Comparison of ENCODE assay signal across 12 cellular contexts in genomic region chr9:137691648-137692357, GRCh38.
A peak's percentile ranks its signal among the peaks of the same experiment; 100 is the strongest.
DNase-seq lines count a peak whose midpoint lies in the region; ATAC-seq, FAIRE-seq and TF ChIP-seq lines count a peak whose summit lies in the region.
"Had no signal": no experiment of that assay in that cellular context is flagged by ENCODE, and none has a peak within 500 bp of the region (broad histone marks: within the 10 kb centered on the region; RNA-seq: fewer than 3 reads in every experiment).

No MANE protein-coding gene starts in this region.

- intact Hi-C loops in A673 (cut with micrococcal nuclease; ENCODE audit: unreplicated experiment) (no loop called here), left ventricle myocardium superior (cut with micrococcal nuclease) (no loop called here)

- FAIRE-seq in GM18507 (lab: Jason Lieb, UNC): peak; percentile 45
- FAIRE-seq: small intestine had no signal

- no peak overlapping the region for H2AFZ ChIP-seq in SU-DHL-6 (ENCODE audit: low read depth, low read length, severe bottlenecking)

- H3K9ac ChIP-seq in SU-DHL-6 (ENCODE audit: low read length): no peak overlapping the region

- no peaks in the 10 kb centered on the region for H3K9me3 Mint-ChIP-seq in osteocyte (ENCODE audit: unreplicated experiment)
- H3K9me3 Mint-ChIP-seq: activated CD8-positive, alpha-beta T cell treated with anti-CD3 and anti-CD28 coated beads for 36 hours had no signal

- DNase-seq in A673 (ENCODE audit: low spot score) (no peak), GM18507 (ENCODE audit: extremely low spot score, insufficient read length, low read depth) (no peak), left ventricle myocardium superior (peak; percentile 63), NCI-H2107 (lab: John Stamatoyannopoulos, UW) (no peak), midbrain (lab: John Stamatoyannopoulos, UW) (no peak), osteocyte (ENCODE audit: extremely low spot score, unreplicated experiment) (no peak)
- DNase-seq: activated CD8-positive, alpha-beta T cell treated with anti-CD3 and anti-CD28 coated beads for 36 hours; NCI-H1694; small intestine had no signal

- TF ChIP-seq CTCF in A673 (conservative IDR thresholded peaks at IDR 0.05; ENCODE audit: low read depth, low read length) (no peak), SU-DHL-6 (IDR thresholded peaks at IDR 0.05; ENCODE audit: insufficient read depth, low read length, poor library complexity, severe bottlenecking) (no peak), osteocyte (IDR thresholded peaks at IDR 0.05) (no peak)

- no peaks in the 10 kb centered on the region for H3K36me3 Mint-ChIP-seq in osteocyte (ENCODE audit: unreplicated experiment)

- no peaks in the 10 kb centered on the region for H3K9me2 ChIP-seq in SU-DHL-6 (replicated peaks; ENCODE audit: insufficient read depth, low read length)

- ATAC-seq in left ventricle myocardium superior (peak; percentile 61), GM18858 (IDR thresholded peaks at IDR 0.05; ENCODE audit: unreplicated experiment) (no peak)
- ATAC-seq: activated CD8-positive, alpha-beta T cell treated with anti-CD3 and anti-CD28 coated beads for 36 hours had no signal

- H3F3A ChIP-seq in SU-DHL-6 (ENCODE audit: insufficient read depth): no peaks in the 10 kb centered on the region

- H3K4me2 ChIP-seq in SU-DHL-6 (ENCODE audit: low read depth, low read length, poor library complexity, severe bottlenecking): peak overlapping the region; percentile 10

- peaks cover 32% of the 10 kb centered on the region for H3K4me1 Mint-ChIP-seq in osteocyte (ENCODE audit: unreplicated experiment)

- H3K36me3 ChIP-seq in A673 (ENCODE audit: insufficient read depth, low read length, poor library complexity, severe bottlenecking): no peaks in the 10 kb centered on the region
- no peaks in the 10 kb centered on the region for H3K36me3 ChIP-seq in SU-DHL-6 (ENCODE audit: low read length)

- H3K4me1 ChIP-seq in A673 (ENCODE audit: insufficient read depth, low read length, poor library complexity, severe bottlenecking): peaks cover 38% of the 10 kb centered on the region

- no peak overlapping the region for H3K27ac Mint-ChIP-seq in osteocyte (ENCODE audit: unreplicated experiment)
- H3K27ac Mint-ChIP-seq: activated CD8-positive, alpha-beta T cell treated with anti-CD3 and anti-CD28 coated beads for 36 hours had no signal

- H3K4me3 Mint-ChIP-seq in osteocyte (ENCODE audit: unreplicated experiment): no peak overlapping the region
- H3K4me3 Mint-ChIP-seq: activated CD8-positive, alpha-beta T cell treated with anti-CD3 and anti-CD28 coated beads for 36 hours had no signal

- H3K27me3 ChIP-seq in A673 (replicated peaks; ENCODE audit: insufficient read depth, low read depth, low read length, poor library complexity) (no peaks in the 10 kb centered on the region), SU-DHL-6 (ENCODE audit: low read length) (no peaks in the 10 kb centered on the region)

- H4K20me1 ChIP-seq in SU-DHL-6 (ENCODE audit: low read depth, low read length): no peaks in the 10 kb centered on the region

- no peaks in the 10 kb centered on the region for H3K27me3 Mint-ChIP-seq in osteocyte (ENCODE audit: unreplicated experiment)
- H3K27me3 Mint-ChIP-seq: activated CD8-positive, alpha-beta T cell treated with anti-CD3 and anti-CD28 coated beads for 36 hours had no signal

- H3K27ac ChIP-seq in A673 (ENCODE audit: low read depth, low read length, poor library complexity, severe bottlenecking): peak overlapping the region; percentile 28
- H3K27ac ChIP-seq in SU-DHL-6 (ENCODE audit: low read depth, low read length): no peak overlapping the region
- H3K27ac ChIP-seq: C4-2B had no signal

- peaks cover 81% of the 10 kb centered on the region for H3K79me2 ChIP-seq in SU-DHL-6 (ENCODE audit: insufficient read depth, low read length)

- CTCF ChIA-PET in A673 (lab: Charles Lee): interaction anchor here (0.6 kb wide), 1 partner anchor 22 kb away, joined by 9 read pairs; no protein-coding TSS in a partner anchor

- no TSS peak for BruUV-seq in A673 (replicated peaks; lab: Mats Ljungman, UMichigan)

- H3K9me3 ChIP-seq in A673 (ENCODE audit: low read depth, low read length, poor library complexity, severe bottlenecking) (no peaks in the 10 kb centered on the region), SU-DHL-6 (ENCODE audit: insufficient read depth, low read length) (no peaks in the 10 kb centered on the region)

- POLR2A ChIA-PET in A673 (lab: Charles Lee; ENCODE audit: low non-redundant PET): no interaction called here

- H3K4me3 ChIP-seq in A673 (ENCODE audit: low read depth, low read length, poor library complexity, severe bottlenecking) (no peak overlapping the region), SU-DHL-6 (ENCODE audit: insufficient read depth, low read length, poor library complexity, severe bottlenecking) (no peak overlapping the region)
